Comparison of ENCODE assay signal across 8 cellular contexts in genomic region chr13:32585625-32586021, GRCh38. TPM values are rescaled to one million over a fixed set of nuclear protein-coding genes. Genes with fewer than 3 reads are reported as not detected.
DNase-seq lines count a peak whose midpoint lies in the region; ATAC-seq and TF ChIP-seq lines count a peak whose summit lies in the region.

No MANE protein-coding gene starts in this region.

- peak overlapping the region; percentile 53 to 78 for H3K4me3 ChIP-seq in Panc1 (ENCODE audit: low read depth in 2 of 2, low read length in 2 of 2)
- peak overlapping the region; percentile 75 for H3K4me3 ChIP-seq in naive thymus-derived CD4-positive, alpha-beta T cell (ENCODE audit: low read length)

- H3K36me3 ChIP-seq in ES-I3 (ENCODE audit: insufficient read depth, low read length) (no peaks in the 10 kb centered on the region), Panc1 (ENCODE audit: control insufficient read depth, insufficient read depth, low read length) (peaks cover 4% of the 10 kb centered on the region; the same call in 1 of the 2 replicates)
- no peaks in the 10 kb centered on the region for H3K36me3 ChIP-seq in naive thymus-derived CD4-positive, alpha-beta T cell (ENCODE audit: control insufficient read depth in 2 of 3, insufficient read depth in 3 of 3, low read length in 3 of 3)

- H3K9me3 Mint-ChIP-seq in naive thymus-derived CD4-positive, alpha-beta T cell, result peaks cover 0 to 2% (median 0%) of the 10 kb centered on the region in 11 donors

- intact Hi-C loops in Panc1 (cut with micrococcal nuclease; ENCODE audit: unreplicated experiment), result loop anchor here (5.0 kb wide), 1 partner anchor 52 kb away; no protein-coding TSS in a partner anchor
- intact Hi-C loops in naive thymus-derived CD4-positive, alpha-beta T cell (cut with micrococcal nuclease), result loop anchor here (1.0 to 10.0 kb wide), 21 partner anchors 47 to 1381 kb away; partner anchors contain the start of genes BRCA2 (in 2 of the 2), N4BP2L2 (in 2 of the 2), RFC3 (in 2 of the 2) and ZAR1L (in 2 of the 2)

- peaks cover 31 to 46% (median 40%) of the 10 kb centered on the region in 7 donors for H3K4me1 Mint-ChIP-seq in naive thymus-derived CD4-positive, alpha-beta T cell

- peak overlapping the region; percentile 79; the same call in 1 of the 2 replicates for H3K9ac ChIP-seq in ES-I3 (ENCODE audit: low read depth, low read length)

- CTCF ChIA-PET in Panc1 (lab: Charles Lee), result interaction anchor here (0.5 to 1.0 kb wide), 3 partner anchors 57 to 708 kb away, joined by 3 to 7 read pairs (median 3); no protein-coding TSS in a partner anchor
- CTCF ChIA-PET in naive thymus-derived CD4-positive, alpha-beta T cell (lab: Charles Lee), result interaction anchor here (0.5 to 1.7 kb wide), 19 partner anchors 10 to 957 kb away, joined by 3 to 14 read pairs (median 5); partner anchors contain the start of gene N4BP2L2

- ATAC-seq in Panc1, result no peak
- ATAC-seq in naive thymus-derived CD4-positive, alpha-beta T cell, result no peak
- ATAC-seq in HG03045 (IDR thresholded peaks at IDR 0.05; ENCODE audit: unreplicated experiment), result no peak
- no peak for ATAC-seq in GM19397 (IDR thresholded peaks at IDR 0.05; ENCODE audit: unreplicated experiment)
- ATAC-seq in HG03469 (IDR thresholded peaks at IDR 0.05; ENCODE audit: unreplicated experiment), result no peak

- H3K27ac ChIP-seq in Panc1 (ENCODE audit: low read length), result peak overlapping the region; percentile 72; the same call in 1 of the 2 replicates
- peak overlapping the region; percentile 79 for H3K27ac ChIP-seq in naive thymus-derived CD4-positive, alpha-beta T cell (ENCODE audit: low read depth, low read length)

- H3K4me3 Mint-ChIP-seq in naive thymus-derived CD4-positive, alpha-beta T cell, result peak overlapping the region; percentile 77 to 92 (median 90)

- no TSS peak for BruUV-seq in Panc1 (replicated peaks; lab: Mats Ljungman, UMichigan)

- peaks cover 15% of the 10 kb centered on the region for H3K4me1 ChIP-seq in ES-I3 (ENCODE audit: insufficient read depth, low read length)
- H3K4me1 ChIP-seq in Panc1 (ENCODE audit: control insufficient read depth, insufficient read depth, low read length), result peaks cover 9% of the 10 kb centered on the region
- H3K4me1 ChIP-seq in naive thymus-derived CD4-positive, alpha-beta T cell (ENCODE audit: control insufficient read depth in 2 of 2, insufficient read depth in 2 of 2, low read length in 2 of 2), result peaks cover 13 to 15% of the 10 kb centered on the region in 2 donors

- peaks cover 0 to 22% (median 0%) of the 10 kb centered on the region in 5 donors for H3K27me3 Mint-ChIP-seq in naive thymus-derived CD4-positive, alpha-beta T cell

- in situ Hi-C loops in Panc1 (cut with HindIII; ENCODE audit: low pct_unique_long_range_greater_than_20kb, low sequenced_read_pairs), result no loop called here

- no peak for DNase-seq in Panc1 (ENCODE audit: low read depth, low spot score)
- peak; percentile 1 for DNase-seq in effector CD8-positive, alpha-beta T cell (lab: John Stamatoyannopoulos, UW)
- peak in 2 of 9 donors; percentile 13 to 17 for DNase-seq in naive thymus-derived CD4-positive, alpha-beta T cell
- DNase-seq in NCI-H1092 treated with DMSO at 0.1 percent for 48 hours (lab: John Stamatoyannopoulos, UW), result no peak

- H3K36me3 Mint-ChIP-seq in naive thymus-derived CD4-positive, alpha-beta T cell, result no peaks in the 10 kb centered on the region

- POLR2A ChIA-PET in Panc1 (lab: Charles Lee), result no interaction called here
- POLR2A ChIA-PET in naive thymus-derived CD4-positive, alpha-beta T cell (lab: Charles Lee), result interaction anchor here (0.6 to 1.2 kb wide), 9 partner anchors 51 to 958 kb away, joined by 3 to 8 read pairs (median 4); partner anchors contain the start of genes BRCA2 and ZAR1L

- H3K27me3 ChIP-seq in Panc1 (ENCODE audit: control insufficient read depth, insufficient read depth, low read length), result no peaks in the 10 kb centered on the region
- H3K27me3 ChIP-seq in naive thymus-derived CD4-positive, alpha-beta T cell (ENCODE audit: control insufficient read depth in 2 of 2, insufficient read depth in 2 of 2, low read length in 2 of 2), result no peaks in the 10 kb centered on the region

- TF ChIP-seq CTCF in Panc1 (IDR thresholded peaks at IDR 0.05), result no peak

- H3K9me3 ChIP-seq in ES-I3 (ENCODE audit: control insufficient read depth, insufficient read depth, low read length), result no peaks in the 10 kb centered on the region
- no peaks in the 10 kb centered on the region for H3K9me3 ChIP-seq in Panc1 (ENCODE audit: control insufficient read depth, insufficient read depth, low read depth, low read length)
- H3K9me3 ChIP-seq in naive thymus-derived CD4-positive, alpha-beta T cell (ENCODE audit: control insufficient read depth in 2 of 3, low read length in 3 of 3), result no peaks in the 10 kb centered on the region

- H3K27ac Mint-ChIP-seq in naive thymus-derived CD4-positive, alpha-beta T cell, result peak overlapping the region; percentile 85 to 96 (median 91)

RNA-seq across cellular contexts. Expression of gene PDS5B, which starts 0.6 kb away (rescaled TPM):
- 33.9 TPM for total RNA-seq in Panc1 (2021; ENCODE audit: unreplicated experiment)
- polyA plus RNA-seq in Panc1 (2012; ENCODE audit: insufficient read length), result 9.5 TPM
- total RNA-seq in naive thymus-derived CD4-positive, alpha-beta T cell, result 10 to 100 TPM; 43.3 to 68.0 (median 52.1) TPM
- polyA plus RNA-seq in naive thymus-derived CD4-positive, alpha-beta T cell, result 10 to 100 TPM; 36.0 to 37.2 TPM

RNA-seq across cellular contexts. Expression of gene N4BP2L2, which starts 47.0 kb away (rescaled TPM):
- 43.8 TPM for total RNA-seq in Panc1 (2021; ENCODE audit: unreplicated experiment)
- polyA plus RNA-seq in Panc1 (2012; ENCODE audit: insufficient read length), result 19.0 TPM
- total RNA-seq in naive thymus-derived CD4-positive, alpha-beta T cell, result 100 to 1,000 TPM; 136 to 358 (median 226) TPM
- polyA plus RNA-seq in naive thymus-derived CD4-positive, alpha-beta T cell, result 100 to 1,000 TPM; 129 to 204 TPM
